Comparison of ENCODE assay signal across 10 cellular contexts in genomic region chr12:6324936-6325750, GRCh38. TPM values are rescaled to one million over a fixed set of nuclear protein-coding genes. Genes with fewer than 3 reads are reported as not detected.
DNase-seq lines count a peak whose midpoint lies in the region; ATAC-seq, FAIRE-seq and TF ChIP-seq lines count a peak whose summit lies in the region.
"Had no signal": no experiment of that assay in that cellular context is flagged by ENCODE, and none has a peak within 500 bp of the region (broad histone marks: within the 10 kb centered on the region; RNA-seq: fewer than 3 reads in every experiment).

No MANE protein-coding gene starts in this region.

- peaks cover 56% of the 10 kb centered on the region for H3K4me1 ChIP-seq in GM23338 (ENCODE audit: insufficient read depth)
- peaks cover 9% of the 10 kb centered on the region for H3K4me1 ChIP-seq in RWPE2 (ENCODE audit: insufficient read depth, poor library complexity, severe bottlenecking)
- peaks cover 13 to 52% (median 33%) of the 10 kb centered on the region in 4 experiments for H3K4me1 ChIP-seq in H1 (replicated peaks in 1 of 4; ENCODE audit: control insufficient read depth in 3 of 4, insufficient read depth in 4 of 4, low read length in 3 of 4)
- H3K4me1 ChIP-seq in skeletal muscle tissue (ENCODE audit: control insufficient read depth in 3 of 3, insufficient read depth in 3 of 3, low read length in 3 of 3): peaks cover 41 to 58% (median 54%) of the 10 kb centered on the region in 3 donors
- H3K4me1 ChIP-seq in foreskin keratinocyte: peaks cover 3% of the 10 kb centered on the region

- H3K36me3 ChIP-seq in GM23338 (ENCODE audit: insufficient read depth) (peaks cover 6% of the 10 kb centered on the region; the same call in 1 of the 2 replicates), RWPE2 (ENCODE audit: low read depth) (peaks cover 30% of the 10 kb centered on the region), H1 (ENCODE audit: control insufficient read depth in 2 of 4, insufficient read depth in 4 of 4, low read length in 3 of 4) (peaks cover 5 to 30% (median 18%) of the 10 kb centered on the region in 4 experiments; a peak in 6 of 8 replicates), skeletal muscle tissue (ENCODE audit: control insufficient read depth in 3 of 3, insufficient read depth in 3 of 3, low read length in 3 of 3) (peaks cover 21 to 25% (median 22%) of the 10 kb centered on the region in 3 donors)

- TF ChIP-seq CTCF in GM23338 (conservative IDR thresholded peaks at IDR 0.05; ENCODE audit: low read depth in 2 of 2): no peak
- TF ChIP-seq CTCF in RWPE2 (IDR thresholded peaks at IDR 0.05; ENCODE audit: poor library complexity, severe bottlenecking): no peak
- no peak for TF ChIP-seq CTCF in H1 (IDR thresholded peaks at IDR 0.05; ENCODE audit: control extremely low read depth in 1 of 3, insufficient read depth in 1 of 3, low read depth in 1 of 3, low read length in 3 of 3)
- TF ChIP-seq CTCF in foreskin keratinocyte (conservative IDR thresholded peaks at IDR 0.05): no peak

- peak overlapping the region; percentile 59 for H4K91ac ChIP-seq in H1 (replicated peaks; ENCODE audit: insufficient read length, low read length)

- H3K36me3 Mint-ChIP-seq in GM23338 (ENCODE audit: low read depth): peaks cover 34% of the 10 kb centered on the region

- no peaks in the 10 kb centered on the region for H4K20me1 ChIP-seq in GM23338 (replicated peaks; ENCODE audit: insufficient read depth)
- no peaks in the 10 kb centered on the region for H4K20me1 ChIP-seq in H1 (replicated peaks in 1 of 2; ENCODE audit: control insufficient read depth in 1 of 2, insufficient read depth in 2 of 2, low read length in 2 of 2)

- peaks cover 4% of the 10 kb centered on the region; the same call in 1 of the 2 replicates for H3K23me2 ChIP-seq in H1 (ENCODE audit: low read depth, low read length)

- peak overlapping the region; percentile 40 for H2BK20ac ChIP-seq in H1 (ENCODE audit: low read length)

- H3K4me3 ChIP-seq in GM23338 (no peak overlapping the region), RWPE2 (ENCODE audit: severe bottlenecking) (no peak overlapping the region), H1 (ENCODE audit: extremely low read depth in 1 of 4, insufficient read depth in 2 of 4, low read depth in 3 of 4, low read length in 4 of 4) (no peak overlapping the region), skeletal muscle tissue (ENCODE audit: low read length in 3 of 3) (no peak overlapping the region)

- no peak for FAIRE-seq in H1 (lab: Jason Lieb, UNC)
- FAIRE-seq: colon had no signal

- H4K5ac ChIP-seq in H1 (ENCODE audit: insufficient read length, low read depth, low read length): no peak overlapping the region

- no peaks in the 10 kb centered on the region; the same call in 1 of the 2 replicates for H3K79me1 ChIP-seq in H1 (ENCODE audit: low read depth, low read length)

- ATAC-seq in GM23338: no peak
- no peak for ATAC-seq in RWPE2 (ENCODE audit: low read depth)
- ATAC-seq in foreskin keratinocyte: no peak
- no peak for ATAC-seq in HG02642 (IDR thresholded peaks at IDR 0.05; ENCODE audit: poor library complexity, unreplicated experiment)

- H3K27ac ChIP-seq in GM23338 (ENCODE audit: low read depth) (peak overlapping the region; percentile 79; the same call in 1 of the 2 replicates), RWPE2 (ENCODE audit: poor library complexity, severe bottlenecking) (peak overlapping the region; percentile 45), H1 (ENCODE audit: low read depth, low read length) (no peak overlapping the region), skeletal muscle tissue (ENCODE audit: low read depth, low read length) (peak overlapping the region; percentile 44), foreskin keratinocyte (no peak overlapping the region)

- WGBS in H1 (ENCODE audit: extremely low coverage in 1 of 2, insufficient coverage in 1 of 2, insufficient read length in 1 of 2, insufficient replicate concordance in 2 of 2, low coverage in 1 of 2, low lambda C conversion rate in 2 of 2, missing lambda C conversion rate in 1 of 2), 2 experiments: 75% methylated on average over 6 of the region's 6 CpGs; no CpG with 5 or more reads in 1 of the 2 experiments

- H2BK5ac ChIP-seq in H1 (ENCODE audit: low read depth, low read length): peak overlapping the region; percentile 93; the same call in 1 of the 2 replicates

- no peak overlapping the region for H4K8ac ChIP-seq in H1 (ENCODE audit: extremely low read depth, insufficient read depth, low read length)

- H3K27ac Mint-ChIP-seq in GM23338: peak overlapping the region; percentile 91; the same call in 1 of the 2 replicates

- CTCF ChIA-PET in H1 (lab: Charles Lee; ENCODE audit: partially characterized antibody): interaction anchor here (0.8 to 7.8 kb wide), 19 partner anchors 10 to 229 kb away, joined by 3 to 109 read pairs (median 8); partner anchors contain the start of genes SCNN1A and TNFRSF1A

- peak overlapping the region; percentile 30; the same call in 1 of the 2 replicates for H2BK12ac ChIP-seq in H1 (ENCODE audit: low read depth, low read length)

- no peaks in the 10 kb centered on the region for H3K9me2 ChIP-seq in GM23338 (ENCODE audit: insufficient read depth)

- H3K9me3 Mint-ChIP-seq in GM23338: no peaks in the 10 kb centered on the region

- DNase-seq in GM23338 (ENCODE audit: low spot score) (no peak), RWPE2 (ENCODE audit: low spot score) (no peak), H1 (ENCODE audit: low read depth in 1 of 2, low spot score in 2 of 2) (no peak), foreskin keratinocyte (no peak), islet precursor cell (no peak), kidney glomerular epithelial cell (lab: John Stamatoyannopoulos, UW) (no peak)
- DNase-seq: NCI-H2171 had no signal

- 0 out of 2 replicates have a peak overlapping the region, but pooled peaks have one; percentile 4 for H2AK5ac ChIP-seq in H1 (ENCODE audit: low read depth, low read length)

- no peak overlapping the region for H3K23ac ChIP-seq in H1 (ENCODE audit: insufficient read length)

- peak overlapping the region; percentile 71 for H3K4me2 ChIP-seq in GM23338
- peak overlapping the region in 1 of 2 experiments; percentile 68; a peak in 2 of 4 replicates for H3K4me2 ChIP-seq in H1 (ENCODE audit: insufficient read depth in 1 of 2, low read depth in 2 of 2, low read length in 2 of 2)

- H2BK15ac ChIP-seq in H1 (ENCODE audit: low read length): peak overlapping the region; percentile 74

- H3K27me3 ChIP-seq in GM23338 (ENCODE audit: insufficient read depth) (peaks cover 3% of the 10 kb centered on the region; the same call in 1 of the 2 replicates), RWPE2 (ENCODE audit: insufficient read depth, poor library complexity, severe bottlenecking) (no peaks in the 10 kb centered on the region), H1 (replicated peaks in 1 of 4; ENCODE audit: control insufficient read depth in 3 of 4, extremely low read depth in 1 of 4, insufficient read depth in 3 of 4, low read length in 3 of 4) (no peaks in the 10 kb centered on the region), skeletal muscle tissue (ENCODE audit: control insufficient read depth in 3 of 3, insufficient read depth in 3 of 3, low read length in 3 of 3) (no peaks in the 10 kb centered on the region), foreskin keratinocyte (no peaks in the 10 kb centered on the region)

- H3K56ac ChIP-seq in H1 (replicated peaks; ENCODE audit: insufficient read length, low read depth, low read length): no peak overlapping the region

- H3K18ac ChIP-seq in H1 (ENCODE audit: extremely low read depth, low read length): peak overlapping the region; percentile 9; the same call in 1 of the 2 replicates

- H3K27me3 Mint-ChIP-seq in GM23338 (ENCODE audit: insufficient read depth, low read depth, poor library complexity): peaks cover 28% of the 10 kb centered on the region

- H3K79me2 ChIP-seq in GM23338 (replicated peaks; ENCODE audit: insufficient read depth): no peaks in the 10 kb centered on the region; the same call in 1 of the 2 replicates
- H3K79me2 ChIP-seq in H1 (ENCODE audit: control insufficient read depth in 1 of 2, insufficient read depth in 2 of 2, low read length in 2 of 2): no peaks in the 10 kb centered on the region

- no peak overlapping the region for H3K14ac ChIP-seq in H1 (ENCODE audit: insufficient read length)

- no peak for TF ChIP-seq EP300 in H1 (IDR thresholded peaks at IDR 0.05; ENCODE audit: borderline replicate concordance in 1 of 2, low read depth in 2 of 2, low read length in 2 of 2)

- H3K4me1 Mint-ChIP-seq in GM23338: peaks cover 70% of the 10 kb centered on the region

- H3K9me3 ChIP-seq in RWPE2 (ENCODE audit: severe bottlenecking) (no peaks in the 10 kb centered on the region), H1 (ENCODE audit: insufficient read depth in 2 of 2, low read depth in 1 of 2, low read length in 1 of 2) (no peaks in the 10 kb centered on the region), skeletal muscle tissue (ENCODE audit: control insufficient read depth in 3 of 3, low read length in 3 of 3) (no peaks in the 10 kb centered on the region)

- H2BK120ac ChIP-seq in H1 (replicated peaks; ENCODE audit: low read depth, low read length): peak overlapping the region; percentile 47

- H3K9ac ChIP-seq in H1 (replicated peaks in 1 of 4; ENCODE audit: extremely low read depth in 1 of 4, low read depth in 3 of 4, low read length in 3 of 4): no peak overlapping the region
- no peak overlapping the region for H3K9ac ChIP-seq in skeletal muscle tissue (ENCODE audit: low read depth in 1 of 3, low read length in 3 of 3)

- H3K4me3 Mint-ChIP-seq in GM23338: peak overlapping the region; percentile 55; the same call in 1 of the 3 replicates

- H3F3A ChIP-seq in GM23338 (replicated peaks; ENCODE audit: low read depth): peaks cover 42% of the 10 kb centered on the region

- H2AFZ ChIP-seq in GM23338 (no peak overlapping the region), H1 (ENCODE audit: low read length) (no peak overlapping the region)

- H3K4ac ChIP-seq in H1 (replicated peaks; ENCODE audit: insufficient read length, low read depth, low read length): peak overlapping the region; percentile 10

- TF ChIP-seq POLR2A in H1 (IDR thresholded peaks at IDR 0.05; ENCODE audit: control extremely low read depth in 1 of 2, low read depth in 2 of 2, low read length in 2 of 2): no peak

- no peak for TF ChIP-seq RAD21 in H1 (IDR thresholded peaks at IDR 0.05 in 1 of 2, conservative IDR thresholded peaks at IDR 0.05 in 1 of 2; ENCODE audit: low read depth in 2 of 2, low read length in 2 of 2)

- POLR2A ChIA-PET in H1 (lab: Charles Lee; ENCODE audit: partially characterized antibody): interaction anchor here (0.7 to 17.5 kb wide), 12 partner anchors 16 to 209 kb away, joined by 3 to 286 read pairs (median 4); partner anchors contain the start of genes GAPDH, SCNN1A, TAPBPL and TNFRSF1A

RNA-seq across cellular contexts. Expression of gene PLEKHG6, which starts 14.7 kb away (rescaled TPM):
- 21.3 and 174 TPM in 2 replicates for total RNA-seq in GM23338 (2014; rRNA removed; shearing (Covaris generic))
- polyA plus RNA-seq in GM23338 (2016; fragmentation: Nextera tagmentation; extraction: Ambion mirVana): 15.7 and 18.0 TPM in 2 replicates
- 25.5 and 32.5 TPM in 2 replicates for total RNA-seq in H1 (2021; fragmentation: NEBNext Ultra II Directional; extraction: Animal tissue kit (Norgen Biotek cat#: 25700))
- 23.1 and 38.1 TPM in 2 replicates for polyA plus RNA-seq in H1 (2011; rRNA removed)
- 30.4 TPM for polyA plus RNA-seq in H1 (2011; cell fraction: cytosol; rRNA removed)
- polyA plus RNA-seq in H1 (2011; cell fraction: nucleus; rRNA removed): 49.3 TPM
- polyA plus RNA-seq in H1 (2012, experiment 1 of 2): 22.6 to 29.6 TPM (median 26.3 TPM) in 4 replicates
- 28.8 TPM for polyA plus RNA-seq in H1 (2012, experiment 2 of 2)
- 18.8 TPM for polyA plus RNA-seq in H1 (2013, experiment 1 of 2)
- polyA plus RNA-seq in H1 (2013, experiment 2 of 2): 18.5 TPM
- 22.1 and 28.7 TPM in 2 replicates for polyA minus RNA-seq in H1 (2011; rRNA and poly(A)+ RNA removed)
- 17.8 TPM for polyA minus RNA-seq in H1 (2011; cell fraction: cytosol; rRNA and poly(A)+ RNA removed)
- 17.7 TPM for polyA minus RNA-seq in H1 (2011; cell fraction: nucleus; rRNA and poly(A)+ RNA removed)
- total RNA-seq in skeletal muscle tissue: 0.52 TPM
- 3.3 and 4.5 TPM in 2 replicates for total RNA-seq in foreskin keratinocyte
- polyA plus RNA-seq in foreskin keratinocyte: 3.5 and 3.6 TPM in 2 replicates

RNA-seq across cellular contexts. Expression of gene TNFRSF1A, which starts 16.7 kb away (rescaled TPM):
- total RNA-seq in GM23338 (2014; rRNA removed; shearing (Covaris generic)): 36.7 and 43.4 TPM in 2 replicates
- 24.3 and 28.5 TPM in 2 replicates for polyA plus RNA-seq in GM23338 (2016; fragmentation: Nextera tagmentation; extraction: Ambion mirVana)
- 42.1 and 45.8 TPM in 2 replicates for total RNA-seq in H1 (2021; fragmentation: NEBNext Ultra II Directional; extraction: Animal tissue kit (Norgen Biotek cat#: 25700))
- 28.7 and 48.7 TPM in 2 replicates for polyA plus RNA-seq in H1 (2011; rRNA removed)
- polyA plus RNA-seq in H1 (2011; cell fraction: cytosol; rRNA removed): 29.1 TPM
- 46.5 TPM for polyA plus RNA-seq in H1 (2011; cell fraction: nucleus; rRNA removed)
- 40.7 to 46.5 TPM (median 44.7 TPM) in 4 replicates for polyA plus RNA-seq in H1 (2012, experiment 1 of 2)
- polyA plus RNA-seq in H1 (2012, experiment 2 of 2): 56.1 TPM
- 75.2 TPM for polyA plus RNA-seq in H1 (2013, experiment 1 of 2)
- polyA plus RNA-seq in H1 (2013, experiment 2 of 2): 89.3 TPM
- 33.4 and 50.9 TPM in 2 replicates for polyA minus RNA-seq in H1 (2011; rRNA and poly(A)+ RNA removed)
- 28.5 TPM for polyA minus RNA-seq in H1 (2011; cell fraction: cytosol; rRNA and poly(A)+ RNA removed)
- polyA minus RNA-seq in H1 (2011; cell fraction: nucleus; rRNA and poly(A)+ RNA removed): 29.2 TPM
- total RNA-seq in skeletal muscle tissue: 47.5 TPM
- total RNA-seq in foreskin keratinocyte: 125 and 135 TPM in 2 replicates
- 113 TPM in 2 replicates for polyA plus RNA-seq in foreskin keratinocyte

RNA-seq across cellular contexts. Expression of gene SCNN1A, which starts 50.2 kb away (rescaled TPM):
- 125 and 134 TPM in 2 replicates for total RNA-seq in GM23338 (2014; rRNA removed; shearing (Covaris generic))
- polyA plus RNA-seq in GM23338 (2016; fragmentation: Nextera tagmentation; extraction: Ambion mirVana) (34.0 and 37.1 TPM in 2 replicates), H1 (2011; rRNA removed) (156 and 192 TPM in 2 replicates), foreskin keratinocyte (1.2 and 3.2 TPM in 2 replicates)
- total RNA-seq in H1 (2021; fragmentation: NEBNext Ultra II Directional; extraction: Animal tissue kit (Norgen Biotek cat#: 25700)): 85.5 and 89.0 TPM in 2 replicates
- 97.5 TPM for polyA plus RNA-seq in H1 (2011; cell fraction: cytosol; rRNA removed)
- polyA plus RNA-seq in H1 (2011; cell fraction: nucleus; rRNA removed): 220 TPM
- 83.5 to 112 TPM (median 108 TPM) in 4 replicates for polyA plus RNA-seq in H1 (2012, experiment 1 of 2)
- polyA plus RNA-seq in H1 (2012, experiment 2 of 2): 95.0 TPM
- polyA plus RNA-seq in H1 (2013, experiment 1 of 2): 112 TPM
- 115 TPM for polyA plus RNA-seq in H1 (2013, experiment 2 of 2)
- polyA minus RNA-seq in H1 (2011; rRNA and poly(A)+ RNA removed): 117 and 161 TPM in 2 replicates
- 49.3 TPM for polyA minus RNA-seq in H1 (2011; cell fraction: cytosol; rRNA and poly(A)+ RNA removed)
- 76.1 TPM for polyA minus RNA-seq in H1 (2011; cell fraction: nucleus; rRNA and poly(A)+ RNA removed)
- total RNA-seq in skeletal muscle tissue (not detected), foreskin keratinocyte (1.1 and 3.2 TPM in 2 replicates)

RNA-seq across cellular contexts. Expression of gene LTBR, which starts 58.8 kb away (rescaled TPM):
- 6.8 and 7.1 TPM in 2 replicates for total RNA-seq in GM23338 (2014; rRNA removed; shearing (Covaris generic))
- polyA plus RNA-seq in GM23338 (2016; fragmentation: Nextera tagmentation; extraction: Ambion mirVana) (6.1 and 10.5 TPM in 2 replicates), H1 (2011; rRNA removed) (5.1 and 9.2 TPM in 2 replicates), foreskin keratinocyte (119 and 138 TPM in 2 replicates)
- 6.3 and 6.7 TPM in 2 replicates for total RNA-seq in H1 (2021; fragmentation: NEBNext Ultra II Directional; extraction: Animal tissue kit (Norgen Biotek cat#: 25700))
- 4.2 TPM for polyA plus RNA-seq in H1 (2011; cell fraction: cytosol; rRNA removed)
- polyA plus RNA-seq in H1 (2011; cell fraction: nucleus; rRNA removed): 7.9 TPM
- 27.4 to 39.4 TPM (median 31.7 TPM) in 4 replicates for polyA plus RNA-seq in H1 (2012, experiment 1 of 2)
- 11.0 TPM for polyA plus RNA-seq in H1 (2012, experiment 2 of 2)
- 11.7 TPM for polyA plus RNA-seq in H1 (2013, experiment 1 of 2)
- polyA plus RNA-seq in H1 (2013, experiment 2 of 2): 13.4 TPM
- polyA minus RNA-seq in H1 (2011; rRNA and poly(A)+ RNA removed): 2.2 and 3.2 TPM in 2 replicates
- polyA minus RNA-seq in H1 (2011; cell fraction: cytosol; rRNA and poly(A)+ RNA removed): 3.6 TPM
- 7.4 TPM for polyA minus RNA-seq in H1 (2011; cell fraction: nucleus; rRNA and poly(A)+ RNA removed)
- total RNA-seq in skeletal muscle tissue (11.0 TPM), foreskin keratinocyte (112 and 121 TPM in 2 replicates)

Comparison
In these comparisons a context has a peak if more than half of its experiments do, and no peak if none do; other contexts are left out.
1. H3K27ac ChIP-seq: peak in GM23338 (single experiment), RWPE2 (single experiment) and skeletal muscle tissue (single experiment); none in H1 (single experiment) and foreskin keratinocyte (single experiment).
2. RNA of gene SCNN1A, which starts 50.2 kb away (total RNA-seq): 125 to 134 TPM in GM23338 and 85.5 to 89.0 TPM in H1; 1.1 to 3.2 TPM in foreskin keratinocyte and not detected in skeletal muscle tissue (single experiment); every median in the first group is over 10 times any median in the second.